27 cellular contexts compared by ENCODE assay signal in genomic region chr6:9485992-9486391, GRCh38.
"Had no signal": no experiment of that assay in that cellular context is flagged by ENCODE, and none has a peak within 500 bp of the region (broad histone marks: within the 10 kb centered on the region; RNA-seq: fewer than 3 reads in every experiment).

No MANE protein-coding gene starts in this region.

- H3K4me3 ChIP-seq: left lung, lower lobe of right lung, ovary, right atrium auricular region, right lobe of liver, smooth muscle cell, tibial nerve, uterus had no signal

- H3K9me3 ChIP-seq: left lung, lower lobe of right lung, ovary, right atrium auricular region, right lobe of liver, tibial nerve, uterus had no signal

- H3K36me3 Mint-ChIP-seq: immature natural killer cell; mesothelial cell of epicardium; naive B cell; natural killer cell treated with Interleukin-12 subunit alpha and Interleukin-12 subunit beta and Interleukin-15 and Interleukin-18, amount 100 ng/mL, for 72 hours; stimulated activated memory B cell treated with anti-CD40 and anti-IgM and Interleukin-4, amounts not matched to agents 10 μg/mL and 1 μg/mL and 100 μg/mL, for 72 hours; type B pancreatic cell had no signal

- ATAC-seq: left colon; left lung; lower lobe of right lung; natural killer cell treated with Interleukin-12 subunit alpha and Interleukin-12 subunit beta and Interleukin-15 and Interleukin-18, amount 100 ng/mL, for 72 hours; right lobe of liver; stimulated activated memory B cell treated with anti-CD40 and anti-IgM and Interleukin-4, amounts not matched to agents 10 μg/mL and 1 μg/mL and 100 μg/mL, for 72 hours; stimulated activated naive CD8-positive, alpha-beta T cell treated with anti-CD3 and anti-CD28 coated beads, Interleukin-15, amount 100 ng/mL, for 72 hours had no signal

- H3K4me1 Mint-ChIP-seq: immature natural killer cell; naive B cell; stimulated activated memory B cell treated with anti-CD40 and anti-IgM and Interleukin-4, amounts not matched to agents 10 μg/mL and 1 μg/mL and 100 μg/mL, for 72 hours; stimulated activated naive CD8-positive, alpha-beta T cell treated with anti-CD3 and anti-CD28 coated beads, Interleukin-15, amount 100 ng/mL, for 72 hours had no signal

- H3K4me3 Mint-ChIP-seq: immature natural killer cell; mesothelial cell of epicardium; naive B cell; natural killer cell treated with Interleukin-12 subunit alpha and Interleukin-12 subunit beta and Interleukin-15 and Interleukin-18, amount 100 ng/mL, for 72 hours; stimulated activated memory B cell treated with anti-CD40 and anti-IgM and Interleukin-4, amounts not matched to agents 10 μg/mL and 1 μg/mL and 100 μg/mL, for 72 hours; stimulated activated naive CD8-positive, alpha-beta T cell treated with anti-CD3 and anti-CD28 coated beads, Interleukin-15, amount 100 ng/mL, for 72 hours; type B pancreatic cell had no signal

- H3K4me1 ChIP-seq: left lung, lower lobe of right lung, right atrium auricular region, right lobe of liver, tibial nerve, uterus had no signal

- H3K4me2 ChIP-seq: smooth muscle cell had no signal

- H3K27ac ChIP-seq: left lung, lower lobe of right lung, ovary, right atrium auricular region, right lobe of liver, tibial nerve, uterus had no signal

- H3K27me3 ChIP-seq: left lung, ovary, right atrium auricular region, right lobe of liver, tibial nerve, uterus had no signal

- H3K27me3 Mint-ChIP-seq: natural killer cell treated with Interleukin-12 subunit alpha and Interleukin-12 subunit beta and Interleukin-15 and Interleukin-18, amount 100 ng/mL, for 72 hours; progenitor cell of endocrine pancreas; stimulated activated memory B cell treated with anti-CD40 and anti-IgM and Interleukin-4, amounts not matched to agents 10 μg/mL and 1 μg/mL and 100 μg/mL, for 72 hours; stimulated activated naive CD8-positive, alpha-beta T cell treated with anti-CD3 and anti-CD28 coated beads, Interleukin-15, amount 100 ng/mL, for 72 hours had no signal

- FAIRE-seq: islet of Langerhans, kidney had no signal

- H3K27ac Mint-ChIP-seq: immature natural killer cell; mesothelial cell of epicardium; naive B cell; natural killer cell treated with Interleukin-12 subunit alpha and Interleukin-12 subunit beta and Interleukin-15 and Interleukin-18, amount 100 ng/mL, for 72 hours; progenitor cell of endocrine pancreas; stimulated activated memory B cell treated with anti-CD40 and anti-IgM and Interleukin-4, amounts not matched to agents 10 μg/mL and 1 μg/mL and 100 μg/mL, for 72 hours; stimulated activated naive CD8-positive, alpha-beta T cell treated with anti-CD3 and anti-CD28 coated beads, Interleukin-15, amount 100 ng/mL, for 72 hours; type B pancreatic cell had no signal

- DNase-seq: immature natural killer cell; kidney; left colon; left lung; lower lobe of right lung; mammary epithelial cell; mesendoderm; naive B cell; ovary; right lobe of liver; stimulated activated CD4-positive, alpha-beta T cell treated with anti-CD3 and anti-CD28 coated beads, Interleukin-1b, Interleukin-23, amount 100 ng/mL, for 48 hours; stimulated activated CD4-positive, alpha-beta T cell treated with anti-CD3 and anti-CD28 coated beads, Interleukin-2, amount 100 ng/mL, for 48 hours; stimulated activated CD4-positive, alpha-beta T cell treated with anti-CD3 and anti-CD28 coated beads, Interleukin-4, amount 100 ng/mL, for 4 hours; stimulated activated CD8-positive, alpha-beta memory T cell treated with anti-CD3 and anti-CD28 coated beads, Interleukin-4, amount 100 ng/mL, for 48 hours; stimulated activated naive CD4-positive, alpha-beta T cell treated with Interleukin-2 at 50 U/mL for 16 hours; stimulated activated naive CD8-positive, alpha-beta T cell treated with anti-CD3 and anti-CD28 coated beads, Interleukin-15, amount 100 ng/mL, for 72 hours; substantia nigra; uterus had no signal

- H3K36me3 ChIP-seq: left lung, lower lobe of right lung, ovary, right atrium auricular region, right lobe of liver, tibial nerve, uterus had no signal
